ENCODE assay signal across 1 cellular context in genomic region chr4:128810871-128811570, GRCh38.
TF ChIP-seq lines count a peak whose summit lies in the region.

No MANE protein-coding gene starts in this region.

TF ChIP-seq in K562, 482 proteins besides CTCF, POLR2A, EP300 and RAD21 (continued from another document and continues in another):
- TF ChIP-seq PHF8 (IDR thresholded peaks at IDR 0.05; ENCODE audit: borderline replicate concordance, low read length) (peak; percentile 74; the same call in 1 of the 2 replicates), CUX1 (CRISPR knock-in tag; IDR thresholded peaks at IDR 0.05) (no peak), POLR2H (tag; IDR thresholded peaks at IDR 0.05; ENCODE audit: low read depth) (peak; percentile 68; the same call in 1 of the 2 replicates), NR2C1 (IDR thresholded peaks at IDR 0.05) (no peak), NR2C1 (tag; IDR thresholded peaks at IDR 0.05) (no peak), PHB2 (IDR thresholded peaks at IDR 0.05; ENCODE audit: low read depth) (no peak), NUFIP1 (IDR thresholded peaks at IDR 0.05; ENCODE audit: partially characterized antibody) (no peak), POLR3G (IDR thresholded peaks at IDR 0.05; ENCODE audit: extremely low read depth, insufficient read length, insufficient replicate concordance) (no peak), CHD1 (IDR thresholded peaks at IDR 0.05; ENCODE audit: low read length) (no peak), FOS (IDR thresholded peaks at IDR 0.05; ENCODE audit: extremely low read depth, insufficient read length) (no peak), CBX1 (IDR thresholded peaks at IDR 0.05; ENCODE audit: low read depth) (no peak), HDAC1 (IDR thresholded peaks at IDR 0.05) (peak in 1 of 2 experiments; percentile 84; a peak in 2 of 4 replicates), TAL1 (IDR thresholded peaks at IDR 0.05) (no peak), ZNF592 (IDR thresholded peaks at IDR 0.05) (no peak; the same call in 1 of the 2 replicates), TEAD1 (CRISPR knock-in tag; IDR thresholded peaks at IDR 0.05) (peak in 1 of 2 experiments; percentile 83; a peak in 2 of 4 replicates), NCOA1 (IDR thresholded peaks at IDR 0.05; ENCODE audit: low read depth) (no peak), TEAD2 (tag; IDR thresholded peaks at IDR 0.05) (no peak), ZNF77 (CRISPR knock-in tag; IDR thresholded peaks at IDR 0.05) (no peak), PHTF2 (CRISPR knock-in tag; IDR thresholded peaks at IDR 0.05) (no peak), CBFA2T2 (conservative IDR thresholded peaks at IDR 0.05) (0 out of 2 replicates have a peak, but pooled peaks have one; percentile 9), ELF2 (CRISPR knock-in tag; IDR thresholded peaks at IDR 0.05) (no peak), DNMT1 (IDR thresholded peaks at IDR 0.05) (no peak), REST (CRISPR knock-in tag; IDR thresholded peaks at IDR 0.05; ENCODE audit: low read depth) (no peak), ERF (CRISPR knock-in tag; IDR thresholded peaks at IDR 0.05) (no peak), PBX2 (CRISPR knock-in tag; IDR thresholded peaks at IDR 0.05; ENCODE audit: low read depth) (no peak), PBX2 (tag; conservative IDR thresholded peaks at IDR 0.05; ENCODE audit: low read depth) (no peak), L3MBTL2 (IDR thresholded peaks at IDR 0.05) (peak; percentile 74), THAP12 (CRISPR knock-in tag; IDR thresholded peaks at IDR 0.05) (no peak), POU5F1 (IDR thresholded peaks at IDR 0.05; ENCODE audit: borderline replicate concordance, low read depth, low read length, partially characterized antibody) (no peak), ZNF384 (IDR thresholded peaks at IDR 0.05; ENCODE audit: low read depth, low read length) (no peak), ZNF707 (CRISPR knock-in tag; conservative IDR thresholded peaks at IDR 0.05) (no peak), ZNF263 (CRISPR knock-in tag; IDR thresholded peaks at IDR 0.05; ENCODE audit: borderline replicate concordance) (no peak), ZNF282 (CRISPR knock-in tag; IDR thresholded peaks at IDR 0.05) (no peak; the same call in 1 of the 2 replicates), ZNF124 (CRISPR knock-in tag; IDR thresholded peaks at IDR 0.05) (no peak), FOXP1 (CRISPR knock-in tag; IDR thresholded peaks at IDR 0.05) (peak; percentile 50), CXXC5 (CRISPR knock-in tag; IDR thresholded peaks at IDR 0.05) (peak; percentile 73), RREB1 (CRISPR knock-in tag; IDR thresholded peaks at IDR 0.05) (no peak), KDM4B (IDR thresholded peaks at IDR 0.05; ENCODE audit: borderline replicate concordance in 2 of 2, low read depth in 1 of 2) (no peak), NR1H2 (CRISPR knock-in tag; IDR thresholded peaks at IDR 0.05) (no peak)
